In genomic region chr17:64209983-64210382, GRCh38 we compare ENCODE assay signal across 25 cellular contexts. TPM values are rescaled to one million over a fixed set of nuclear protein-coding genes. Genes with fewer than 3 reads are reported as not detected.
DNase-seq lines count a peak whose midpoint lies in the region; ATAC-seq and TF ChIP-seq lines count a peak whose summit lies in the region.
"Had no signal": no experiment of that assay in that cellular context is flagged by ENCODE, and none has a peak within 500 bp of the region (broad histone marks: within the 10 kb centered on the region; RNA-seq: fewer than 3 reads in every experiment).

No MANE protein-coding gene starts in this region.

- H2AFZ ChIP-seq in mesenchymal stem cell (ENCODE audit: low read depth, low read length), result no peak overlapping the region
- H2AFZ ChIP-seq: GM23248 had no signal

- H2BK15ac ChIP-seq in mesenchymal stem cell (ENCODE audit: low read depth, poor library complexity, severe bottlenecking), result no peak overlapping the region

- no peak overlapping the region for H2BK12ac ChIP-seq in mesenchymal stem cell (ENCODE audit: low read length in 2 of 2)

- no peaks in the 10 kb centered on the region for H3K27me3 Mint-ChIP-seq in activated CD8-positive, alpha-beta T cell treated with anti-CD3 and anti-CD28 coated beads for 36 hours
- no peaks in the 10 kb centered on the region for H3K27me3 Mint-ChIP-seq in activated CD8-positive, alpha-beta T cell treated with anti-CD3 and anti-CD28 coated beads, Interleukin-2, amount 10 ng/mL, durations not matched to agents 7 days and 5 days (ENCODE audit: low read depth)
- H3K27me3 Mint-ChIP-seq: activated CD4-positive, alpha-beta memory T cell treated with anti-CD3 and anti-CD28 coated beads, Interleukin-2, amount 10 ng/mL, durations not matched to agents 7 days and 5 days; stimulated activated naive CD8-positive, alpha-beta T cell treated with anti-CD3 and anti-CD28 coated beads, Interleukin-15, amount 100 ng/mL, for 72 hours had no signal

- H3K4me2 ChIP-seq in mesenchymal stem cell (ENCODE audit: low read length, poor library complexity, severe bottlenecking), result no peak overlapping the region

- H3K14ac ChIP-seq in mesenchymal stem cell (ENCODE audit: low read length in 2 of 2), result no peak overlapping the region

- H3K4me3 ChIP-seq in WERI-Rb-1 (ENCODE audit: low read depth, low read length) (no peak overlapping the region), mesenchymal stem cell (ENCODE audit: insufficient read depth in 1 of 2, low read depth in 1 of 2, low read length in 2 of 2) (no peak overlapping the region)
- H3K4me3 ChIP-seq: adrenal gland, GM23248, right lobe of liver, transverse colon had no signal

- H2BK120ac ChIP-seq in mesenchymal stem cell (ENCODE audit: low read depth, low read length), result no peak overlapping the region

- CTCF ChIA-PET in activated CD8-positive, alpha-beta T cell treated with anti-CD3 and anti-CD28 coated beads for 36 hours (lab: Charles Lee), result interaction anchor here (1.0 to 1.2 kb wide), 2 partner anchors 15 to 76 kb away, joined by 4 to 5 read pairs; no protein-coding TSS in a partner anchor
- CTCF ChIA-PET in activated CD8-positive, alpha-beta T cell treated with anti-CD3 and anti-CD28 coated beads, Interleukin-2, amount 10 ng/mL, durations not matched to agents 7 days and 5 days (lab: Charles Lee), result interaction anchor here (0.8 to 1.7 kb wide), 2 partner anchors 9 to 76 kb away, joined by 3 read pairs; no protein-coding TSS in a partner anchor

- 99% methylated on average over 4 of the region's 6 CpGs for WGBS in mesenchymal stem cell

- H3K9me3 ChIP-seq in WERI-Rb-1 (ENCODE audit: severe bottlenecking) (no peaks in the 10 kb centered on the region), mesenchymal stem cell (ENCODE audit: control insufficient read depth, low read length) (no peaks in the 10 kb centered on the region)
- H3K9me3 ChIP-seq: adrenal gland, BE2C, right lobe of liver, transverse colon had no signal

- peaks cover 16% of the 10 kb centered on the region for H3K79me1 ChIP-seq in mesenchymal stem cell (replicated peaks; ENCODE audit: low read length, poor library complexity, severe bottlenecking)

- H4K91ac ChIP-seq in mesenchymal stem cell (ENCODE audit: low read length), result no peak overlapping the region

- H3K27ac ChIP-seq in WERI-Rb-1, result peak overlapping the region; percentile 40
- no peak overlapping the region for H3K27ac ChIP-seq in mesenchymal stem cell (ENCODE audit: low read length, poor library complexity, severe bottlenecking)
- H3K27ac ChIP-seq: adrenal gland, GM23248, right lobe of liver had no signal

- no peak overlapping the region for H3K27ac Mint-ChIP-seq in activated CD8-positive, alpha-beta T cell treated with anti-CD3 and anti-CD28 coated beads for 36 hours
- no peak overlapping the region for H3K27ac Mint-ChIP-seq in activated CD8-positive, alpha-beta T cell treated with anti-CD3 and anti-CD28 coated beads, Interleukin-2, amount 10 ng/mL, durations not matched to agents 7 days and 5 days
- H3K27ac Mint-ChIP-seq: activated CD4-positive, alpha-beta memory T cell treated with anti-CD3 and anti-CD28 coated beads, Interleukin-2, amount 10 ng/mL, durations not matched to agents 7 days and 5 days; stimulated activated naive CD8-positive, alpha-beta T cell treated with anti-CD3 and anti-CD28 coated beads, Interleukin-15, amount 100 ng/mL, for 72 hours had no signal

- H3K4me1 Mint-ChIP-seq in activated CD8-positive, alpha-beta T cell treated with anti-CD3 and anti-CD28 coated beads for 36 hours (ENCODE audit: low read depth), result peaks cover 10% of the 10 kb centered on the region
- H3K4me1 Mint-ChIP-seq in activated CD8-positive, alpha-beta T cell treated with anti-CD3 and anti-CD28 coated beads, Interleukin-2, amount 10 ng/mL, durations not matched to agents 7 days and 5 days (ENCODE audit: low read depth), result peaks cover 3% of the 10 kb centered on the region

- H3K23ac ChIP-seq in mesenchymal stem cell (ENCODE audit: low read length in 2 of 2), result no peak overlapping the region

- H3K4me1 ChIP-seq in mesenchymal stem cell (ENCODE audit: control insufficient read depth, insufficient read depth, low read depth, low read length), result peaks cover 14% of the 10 kb centered on the region
- H3K4me1 ChIP-seq: adrenal gland, BE2C had no signal

- H3K36me3 Mint-ChIP-seq in activated CD8-positive, alpha-beta T cell treated with anti-CD3 and anti-CD28 coated beads for 36 hours (ENCODE audit: low read depth), result peaks cover 31% of the 10 kb centered on the region
- H3K36me3 Mint-ChIP-seq in activated CD8-positive, alpha-beta T cell treated with anti-CD3 and anti-CD28 coated beads, Interleukin-2, amount 10 ng/mL, durations not matched to agents 7 days and 5 days (ENCODE audit: low read depth), result peaks cover 12% of the 10 kb centered on the region

- no peak overlapping the region for H3K18ac ChIP-seq in mesenchymal stem cell (ENCODE audit: low read depth in 1 of 2, low read length in 2 of 2)

- no peak overlapping the region for H3K9ac ChIP-seq in mesenchymal stem cell (ENCODE audit: low read length)
- H3K9ac ChIP-seq: GM23248 had no signal

- no peaks in the 10 kb centered on the region for H3K9me3 Mint-ChIP-seq in activated CD8-positive, alpha-beta T cell treated with anti-CD3 and anti-CD28 coated beads for 36 hours
- H3K9me3 Mint-ChIP-seq in activated CD8-positive, alpha-beta T cell treated with anti-CD3 and anti-CD28 coated beads, Interleukin-2, amount 10 ng/mL, durations not matched to agents 7 days and 5 days (ENCODE audit: insufficient read depth), result no peaks in the 10 kb centered on the region
- H3K9me3 Mint-ChIP-seq: activated CD4-positive, alpha-beta memory T cell treated with anti-CD3 and anti-CD28 coated beads, Interleukin-2, amount 10 ng/mL, durations not matched to agents 7 days and 5 days; stimulated activated naive CD8-positive, alpha-beta T cell treated with anti-CD3 and anti-CD28 coated beads, Interleukin-15, amount 100 ng/mL, for 72 hours had no signal

- ATAC-seq in activated CD8-positive, alpha-beta T cell treated with anti-CD3 and anti-CD28 coated beads for 36 hours, result no peak
- no peak for ATAC-seq in activated CD8-positive, alpha-beta T cell treated with anti-CD3 and anti-CD28 coated beads, Interleukin-2, amount 10 ng/mL, durations not matched to agents 7 days and 5 days
- ATAC-seq in GM21515 (IDR thresholded peaks at IDR 0.05; ENCODE audit: unreplicated experiment), result no peak
- ATAC-seq: right lobe of liver; stimulated activated naive CD8-positive, alpha-beta T cell treated with anti-CD3 and anti-CD28 coated beads, Interleukin-15, amount 100 ng/mL, for 72 hours had no signal

- H2BK5ac ChIP-seq in mesenchymal stem cell (ENCODE audit: low read depth, low read length, poor library complexity, severe bottlenecking), result no peak overlapping the region

- intact Hi-C loops in activated CD8-positive, alpha-beta T cell treated with anti-CD3 and anti-CD28 coated beads for 36 hours (cut with micrococcal nuclease), result no loop called here
- intact Hi-C loops in head of caudate nucleus (cut with DNase I), result loop anchor here (5.0 kb wide), 1 partner anchor 52 kb away; the partner anchor contains the start of gene TEX2

- H3K4me3 Mint-ChIP-seq in activated CD8-positive, alpha-beta T cell treated with anti-CD3 and anti-CD28 coated beads for 36 hours, result no peak overlapping the region
- H3K4me3 Mint-ChIP-seq in activated CD8-positive, alpha-beta T cell treated with anti-CD3 and anti-CD28 coated beads, Interleukin-2, amount 10 ng/mL, durations not matched to agents 7 days and 5 days, result no peak overlapping the region
- H3K4me3 Mint-ChIP-seq: activated CD4-positive, alpha-beta memory T cell treated with anti-CD3 and anti-CD28 coated beads, Interleukin-2, amount 10 ng/mL, durations not matched to agents 7 days and 5 days; stimulated activated naive CD8-positive, alpha-beta T cell treated with anti-CD3 and anti-CD28 coated beads, Interleukin-15, amount 100 ng/mL, for 72 hours had no signal

- POLR2A ChIA-PET in activated CD8-positive, alpha-beta T cell treated with anti-CD3 and anti-CD28 coated beads for 36 hours (lab: Charles Lee), result no interaction called here
- POLR2A ChIA-PET in activated CD8-positive, alpha-beta T cell treated with anti-CD3 and anti-CD28 coated beads, Interleukin-2, amount 10 ng/mL, durations not matched to agents 7 days and 5 days (lab: Charles Lee), result no interaction called here

- H4K8ac ChIP-seq in mesenchymal stem cell (ENCODE audit: low read length), result no peak overlapping the region

- DNase-seq in activated CD8-positive, alpha-beta T cell treated with anti-CD3 and anti-CD28 coated beads for 36 hours, result peak; percentile 21
- no peak for DNase-seq in activated CD8-positive, alpha-beta T cell treated with anti-CD3 and anti-CD28 coated beads, Interleukin-2, amount 10 ng/mL, durations not matched to agents 7 days and 5 days
- DNase-seq in WERI-Rb-1 (no peak), head of caudate nucleus (peak in 26 of 42 donors; percentile 17 to 86 (median 58)), renal cortical epithelial cell (ENCODE audit: low read depth) (peak; percentile 93), mesenchymal stem cell (no peak), NCI-H2107 treated with DMSO at 0.1 percent for 48 hours (lab: John Stamatoyannopoulos, UW; ENCODE audit: unreplicated experiment) (no peak)
- DNase-seq: activated CD4-positive, alpha-beta memory T cell treated with anti-CD3 and anti-CD28 coated beads, Interleukin-2, amount 10 ng/mL, durations not matched to agents 7 days and 5 days; activated gamma-delta T cell treated with Interleukin-2 at 50 U/mL for 16 hours; activated T-cell treated with anti-CD3 and anti-CD28 coated beads, Interleukin-2, amount 50 U/mL, for 1 hour; adrenal gland; BE2C; dorsolateral prefrontal cortex; foreskin fibroblast; GF-D8; GM23248; islet precursor cell; mesendoderm; NCI-H1436 treated with DMSO at 0.1 percent for 48 hours; NCI-H2171 treated with DMSO at 0.1 percent for 48 hours; right lobe of liver; stimulated activated naive CD8-positive, alpha-beta T cell treated with anti-CD3 and anti-CD28 coated beads, Interleukin-15, amount 100 ng/mL, for 72 hours; T1000; transverse colon had no signal

- no peaks in the 10 kb centered on the region for H3K27me3 ChIP-seq in WERI-Rb-1 (ENCODE audit: insufficient read depth, low read depth, severe bottlenecking)
- no peaks in the 10 kb centered on the region for H3K27me3 ChIP-seq in mesenchymal stem cell (ENCODE audit: control insufficient read depth in 1 of 2, insufficient read depth in 1 of 2, low read length in 2 of 2)
- H3K27me3 ChIP-seq: adrenal gland, BE2C, dorsolateral prefrontal cortex, right lobe of liver, transverse colon had no signal

- peaks cover 60% of the 10 kb centered on the region for H3K36me3 ChIP-seq in WERI-Rb-1
- peaks cover 3 to 17% of the 10 kb centered on the region in 2 experiments for H3K36me3 ChIP-seq in mesenchymal stem cell (ENCODE audit: control insufficient read depth in 1 of 2, insufficient read depth in 2 of 2, low read depth in 1 of 2, low read length in 2 of 2)

- H2AK5ac ChIP-seq in mesenchymal stem cell (ENCODE audit: low read length, severe bottlenecking), result no peak overlapping the region

- TF ChIP-seq CTCF in activated CD8-positive, alpha-beta T cell treated with anti-CD3 and anti-CD28 coated beads for 36 hours (IDR thresholded peaks at IDR 0.05), result no peak
- TF ChIP-seq CTCF in WERI-Rb-1 (IDR thresholded peaks at IDR 0.05; ENCODE audit: low read depth, low read length), result no peak

- no peak overlapping the region for H3K4ac ChIP-seq in mesenchymal stem cell (ENCODE audit: low read depth in 1 of 2, low read length in 2 of 2)

RNA-seq across cellular contexts. Expression of gene TEX2, which starts 53.1 kb away (rescaled TPM):
- 10 to 100 TPM; 14.0 to 14.5 TPM for total RNA-seq in activated CD8-positive, alpha-beta T cell treated with anti-CD3 and anti-CD28 coated beads for 36 hours
- 10 to 100 TPM; 16.1 to 16.2 TPM for total RNA-seq in activated CD8-positive, alpha-beta T cell treated with anti-CD3 and anti-CD28 coated beads, Interleukin-2, amount 10 ng/mL, durations not matched to agents 7 days and 5 days
- 10.1 and 62.6 TPM in 2 replicates for total RNA-seq in renal cortical epithelial cell
- 14.2 TPM for polyA plus RNA-seq in mesenchymal stem cell (2013, experiment 1 of 2)
- polyA plus RNA-seq in mesenchymal stem cell (2013, experiment 2 of 2), result 13.9 TPM

Comparison
In these comparisons a context has a peak if more than half of its experiments do, and no peak if none do; other contexts are left out.
1. DNase-seq: peak in activated CD8-positive, alpha-beta T cell treated with anti-CD3 and anti-CD28 coated beads for 36 hours (single experiment), head of caudate nucleus (26 of 42) and renal cortical epithelial cell (single experiment); none in activated CD8-positive, alpha-beta T cell treated with anti-CD3 and anti-CD28 coated beads, Interleukin-2, amount 10 ng/mL, durations not matched to agents 7 days and 5 days (single experiment), WERI-Rb-1 (single experiment), mesenchymal stem cell (single experiment) and NCI-H2107 treated with DMSO at 0.1 percent for 48 hours (single experiment).